ENCODE assay signal across 12 cellular contexts in genomic region chr10:103616705-103617361, GRCh38.
A peak's percentile ranks its signal among the peaks of the same experiment; 100 is the strongest.
DNase-seq lines count a peak whose midpoint lies in the region; ATAC-seq and TF ChIP-seq lines count a peak whose summit lies in the region.
"Had no signal": no experiment of that assay in that cellular context is flagged by ENCODE, and none has a peak within 500 bp of the region (broad histone marks: within the 10 kb centered on the region; RNA-seq: fewer than 3 reads in every experiment).

No MANE protein-coding gene starts in this region.

- H2AFZ ChIP-seq in mesenchymal stem cell (ENCODE audit: low read depth, low read length) = no peak overlapping the region

- intact Hi-C loops in esophagus muscularis mucosa (cut with DNase I) (no loop called here), transverse colon (cut with DNase I; ENCODE audit: low total_unique reads) (no loop called here)
- intact Hi-C loops in activated T-helper 2 cell treated with anti-CD3 and anti-CD28 coated beads, Interferon-gamma antibody, Interleukin-2, Interleukin-4, amounts not matched to agents 10 μg/mL and 5 μg/mL and 100 μg/mL, durations not matched to agents 14 hours and 24 hours and 36 hours (cut with micrococcal nuclease) = no loop called here

- no peak overlapping the region for H2BK5ac ChIP-seq in mesenchymal stem cell (ENCODE audit: low read depth, low read length, poor library complexity, severe bottlenecking)

- no peak for TF ChIP-seq POLR2A in esophagus muscularis mucosa (IDR thresholded peaks at IDR 0.05; ENCODE audit: low read depth)
- no peak for TF ChIP-seq POLR2A in transverse colon (IDR thresholded peaks at IDR 0.05)
- no peak for TF ChIP-seq POLR2A in GM18505 (IDR thresholded peaks at IDR 0.05; ENCODE audit: borderline replicate concordance, extremely low read depth, insufficient read depth, insufficient read length)

- H2BK12ac ChIP-seq in mesenchymal stem cell (ENCODE audit: low read length in 2 of 2) = no peak overlapping the region

- no peaks in the 10 kb centered on the region for H3K27me3 Mint-ChIP-seq in activated T-helper 2 cell treated with anti-CD3 and anti-CD28 coated beads, Interferon-gamma antibody, Interleukin-2, Interleukin-4, amounts not matched to agents 10 μg/mL and 5 μg/mL and 100 μg/mL, durations not matched to agents 14 hours and 24 hours and 36 hours (ENCODE audit: low read depth)

- H2AK5ac ChIP-seq in mesenchymal stem cell (ENCODE audit: low read length, severe bottlenecking) = no peak overlapping the region

- H3K9ac ChIP-seq in mesenchymal stem cell (ENCODE audit: low read length) = peak overlapping the region; percentile 79

- H3K36me3 Mint-ChIP-seq in activated T-helper 2 cell treated with anti-CD3 and anti-CD28 coated beads, Interferon-gamma antibody, Interleukin-2, Interleukin-4, amounts not matched to agents 10 μg/mL and 5 μg/mL and 100 μg/mL, durations not matched to agents 14 hours and 24 hours and 36 hours (ENCODE audit: low read depth) = peaks cover 5% of the 10 kb centered on the region

- no peak overlapping the region for H3K18ac ChIP-seq in mesenchymal stem cell (ENCODE audit: low read depth in 1 of 2, low read length in 2 of 2)

- peak overlapping the region; percentile 33 for H4K8ac ChIP-seq in mesenchymal stem cell (ENCODE audit: low read length)

- H3K4me1 Mint-ChIP-seq in activated T-helper 2 cell treated with anti-CD3 and anti-CD28 coated beads, Interferon-gamma antibody, Interleukin-2, Interleukin-4, amounts not matched to agents 10 μg/mL and 5 μg/mL and 100 μg/mL, durations not matched to agents 14 hours and 24 hours and 36 hours (ENCODE audit: low read depth) = no peaks in the 10 kb centered on the region

- no peak overlapping the region for H3K4ac ChIP-seq in mesenchymal stem cell (ENCODE audit: low read depth in 1 of 2, low read length in 2 of 2)

- WGBS in esophagus muscularis mucosa = 79% methylated on average over 19 of the region's 19 CpGs
- 91% methylated on average over 19 of the region's 19 CpGs for WGBS in mesenchymal stem cell
- 71 to 80% methylated on average over 1 to 17 of the region's 19 CpGs for WGBS in transverse colon (ENCODE audit: low coverage in 1 of 2), 2 donors

- H3K4me3 Mint-ChIP-seq in activated T-helper 2 cell treated with anti-CD3 and anti-CD28 coated beads, Interferon-gamma antibody, Interleukin-2, Interleukin-4, amounts not matched to agents 10 μg/mL and 5 μg/mL and 100 μg/mL, durations not matched to agents 14 hours and 24 hours and 36 hours (ENCODE audit: low read depth) = no peak overlapping the region

- in situ Hi-C loops in transverse colon (cut with MboI; ENCODE audit: low pct_ligation_motif_present in 1 of 4, low pct_unique_long_range_greater_than_20kb in 1 of 4, low sequenced_read_pairs in 3 of 4) = loop anchor here in 1 of 4 donors (25.0 kb wide), 1 partner anchor 245 kb away; the partner anchor contains the start of gene SH3PXD2A

- no peak overlapping the region for H3K4me2 ChIP-seq in mesenchymal stem cell (ENCODE audit: low read length, poor library complexity, severe bottlenecking)

- H3K27ac Mint-ChIP-seq in activated T-helper 2 cell treated with anti-CD3 and anti-CD28 coated beads, Interferon-gamma antibody, Interleukin-2, Interleukin-4, amounts not matched to agents 10 μg/mL and 5 μg/mL and 100 μg/mL, durations not matched to agents 14 hours and 24 hours and 36 hours = no peak overlapping the region

- H2BK120ac ChIP-seq in mesenchymal stem cell (ENCODE audit: low read depth, low read length) = no peak overlapping the region

- H3K4me3 ChIP-seq in HFF-Myc (replicated peaks; ENCODE audit: low read depth, low read length) (no peak overlapping the region), esophagus muscularis mucosa (no peak overlapping the region), mesenchymal stem cell (ENCODE audit: insufficient read depth in 1 of 2, low read depth in 1 of 2, low read length in 2 of 2) (peak overlapping the region in 1 of 2 experiments; percentile 13), transverse colon (no peak overlapping the region)
- H3K4me3 ChIP-seq: prostate gland had no signal

- H2BK15ac ChIP-seq in mesenchymal stem cell (ENCODE audit: low read depth, poor library complexity, severe bottlenecking) = no peak overlapping the region

- H3K14ac ChIP-seq in mesenchymal stem cell (ENCODE audit: low read length in 2 of 2) = no peak overlapping the region

- H3K27me3 ChIP-seq in esophagus muscularis mucosa (no peaks in the 10 kb centered on the region), mesenchymal stem cell (ENCODE audit: control insufficient read depth in 1 of 2, insufficient read depth in 1 of 2, low read length in 2 of 2) (no peaks in the 10 kb centered on the region), transverse colon (no peaks in the 10 kb centered on the region)

- H3K9me3 Mint-ChIP-seq in activated T-helper 2 cell treated with anti-CD3 and anti-CD28 coated beads, Interferon-gamma antibody, Interleukin-2, Interleukin-4, amounts not matched to agents 10 μg/mL and 5 μg/mL and 100 μg/mL, durations not matched to agents 14 hours and 24 hours and 36 hours = no peaks in the 10 kb centered on the region

- TF ChIP-seq EP300 in esophagus muscularis mucosa (IDR thresholded peaks at IDR 0.05) (no peak), transverse colon (IDR thresholded peaks at IDR 0.05; ENCODE audit: low read depth) (no peak)

- TF ChIP-seq CTCF in HFF-Myc (IDR thresholded peaks at IDR 0.05; ENCODE audit: low read depth, low read length, missing control alignments) = no peak
- no peak for TF ChIP-seq CTCF in esophagus muscularis mucosa (IDR thresholded peaks at IDR 0.05)
- TF ChIP-seq CTCF in transverse colon (IDR thresholded peaks at IDR 0.05) = no peak

- DNase-seq in HFF-Myc (ENCODE audit: extremely low read depth, low read depth) = peak; percentile 59
- no peak for DNase-seq in esophagus muscularis mucosa (ENCODE audit: extremely low spot score)
- peak; percentile 25 for DNase-seq in mesenchymal stem cell
- peak; percentile 52 for DNase-seq in transverse colon
- no peak for DNase-seq in D341Med (ENCODE audit: low spot score)
- DNase-seq in NCI-H526 treated with DMSO at 0.1 percent for 48 hours (lab: John Stamatoyannopoulos, UW) = no peak
- no peak for DNase-seq in activated T-helper 2 cell treated with anti-CD3 and anti-CD28 coated beads, Interferon-gamma antibody, Interleukin-2, Interleukin-4, amounts not matched to agents 10 μg/mL and 5 μg/mL and 100 μg/mL, durations not matched to agents 14 hours and 24 hours and 36 hours (ENCODE audit: low spot score)
- DNase-seq: activated effector memory CD4-positive, alpha-beta T cell treated with Interleukin-2 at 50 U/mL for 16 hours; NCI-H2107 had no signal

- H3K79me1 ChIP-seq in mesenchymal stem cell (replicated peaks; ENCODE audit: low read length, poor library complexity, severe bottlenecking) = no peaks in the 10 kb centered on the region

- H3K23ac ChIP-seq in mesenchymal stem cell (ENCODE audit: low read length in 2 of 2) = no peak overlapping the region

- H3K36me3 ChIP-seq in esophagus muscularis mucosa = peaks cover 0 to 80% (median 69%) of the 10 kb centered on the region in 4 donors
- peaks cover 40 to 57% of the 10 kb centered on the region in 2 experiments for H3K36me3 ChIP-seq in mesenchymal stem cell (ENCODE audit: control insufficient read depth in 1 of 2, insufficient read depth in 2 of 2, low read depth in 1 of 2, low read length in 2 of 2)
- peaks cover 0 to 12% (median 0%) of the 10 kb centered on the region in 4 donors for H3K36me3 ChIP-seq in transverse colon

- H3K4me1 ChIP-seq in esophagus muscularis mucosa = peaks cover 75 to 84% (median 81%) of the 10 kb centered on the region in 4 donors
- peaks cover 8% of the 10 kb centered on the region for H3K4me1 ChIP-seq in mesenchymal stem cell (ENCODE audit: control insufficient read depth, insufficient read depth, low read depth, low read length)
- peaks cover 3 to 52% (median 16%) of the 10 kb centered on the region in 4 donors for H3K4me1 ChIP-seq in transverse colon
- H3K4me1 ChIP-seq: prostate gland had no signal

- H3K27ac ChIP-seq in esophagus muscularis mucosa (replicated peaks in 1 of 4) (peak overlapping the region; percentile 37 to 76 (median 47)), mesenchymal stem cell (ENCODE audit: low read length, poor library complexity, severe bottlenecking) (no peak overlapping the region), transverse colon (peak overlapping the region; percentile 42 to 73 (median 56))
- H3K27ac ChIP-seq: prostate gland had no signal

- peak overlapping the region; percentile 18 for H4K91ac ChIP-seq in mesenchymal stem cell (ENCODE audit: low read length)

- H3K9me3 ChIP-seq in esophagus muscularis mucosa (no peaks in the 10 kb centered on the region), mesenchymal stem cell (ENCODE audit: control insufficient read depth, low read length) (no peaks in the 10 kb centered on the region), transverse colon (no peaks in the 10 kb centered on the region)
- H3K9me3 ChIP-seq: prostate gland had no signal

- ATAC-seq in GM18505 (IDR thresholded peaks at IDR 0.05; ENCODE audit: unreplicated experiment) = no peak
- ATAC-seq: activated CD4-positive, CD25-positive, alpha-beta regulatory T cell treated with anti-CD3 and anti-CD28 coated beads, Interleukin-2, amount 50 U/mL, for 24 hours had no signal

Comparison
In these comparisons a context has a peak if more than half of its experiments do, and no peak if none do; other contexts are left out.
1. DNase-seq: peak in HFF-Myc (single experiment), mesenchymal stem cell (single experiment) and transverse colon (single experiment); none in esophagus muscularis mucosa (single experiment), D341Med (single experiment), NCI-H526 treated with DMSO at 0.1 percent for 48 hours (single experiment) and activated T-helper 2 cell treated with anti-CD3 and anti-CD28 coated beads, Interferon-gamma antibody, Interleukin-2, Interleukin-4, amounts not matched to agents 10 μg/mL and 5 μg/mL and 100 μg/mL, durations not matched to agents 14 hours and 24 hours and 36 hours (single experiment).